8 cellular contexts compared by ENCODE assay signal in genomic region chr5:68215888-68216736, GRCh38. TPM values are rescaled to one million over a fixed set of nuclear protein-coding genes. Genes with fewer than 3 reads are reported as not detected.
DNase-seq lines count a peak whose midpoint lies in the region; ATAC-seq, FAIRE-seq and TF ChIP-seq lines count a peak whose summit lies in the region.

No MANE protein-coding gene starts in this region.

- 0 to 1% (median 0%) methylated on average over 61 to 80 of the region's 80 CpGs for WGBS in ovary, 3 donors
- WGBS in tibial nerve, 2 donors = 1 to 2% methylated on average over 55 to 62 of the region's 80 CpGs

- ATAC-seq in GM19467 (IDR thresholded peaks at IDR 0.05; ENCODE audit: unreplicated experiment) = peak; percentile 41

- TF ChIP-seq POLR2A in ovary (IDR thresholded peaks at IDR 0.05) = no peak
- peak in 1 of 2 donors; percentile 41 for TF ChIP-seq POLR2A in tibial nerve (IDR thresholded peaks at IDR 0.05)

- H3K27ac ChIP-seq in ovary (peak overlapping the region; percentile 70 to 97), tibial nerve (peak overlapping the region; percentile 91 to 98 (median 96))

- DNase-seq in COLO668 (lab: John Stamatoyannopoulos, UW; ENCODE audit: unreplicated experiment) = peak; percentile 84
- DNase-seq in HK-2 (ENCODE audit: unreplicated experiment) = peak; percentile 33
- peak; percentile 44 for DNase-seq in RCC 7860 (ENCODE audit: low spot score)
- DNase-seq in activated T-helper 1 cell treated with anti-CD3 and anti-CD28 coated beads, Interleukin-2, amount 50 U/mL, for 16 hours (ENCODE audit: low read depth in 1 of 2, low spot score in 1 of 2) = peak; percentile 13 to 44
- DNase-seq in frontal cortex (ENCODE audit: low spot score in 2 of 2) = peak; percentile 57 to 74
- DNase-seq in ovary = peak in 4 of 5 donors; percentile 46 to 65 (median 58)
- peak in 1 of 2 donors; percentile 30 for DNase-seq in tibial nerve (ENCODE audit: low spot score in 2 of 2)

- TF ChIP-seq EP300 in ovary (IDR thresholded peaks at IDR 0.05) (no peak), tibial nerve (IDR thresholded peaks at IDR 0.05) (peak in 1 of 2 donors; percentile 70)

- intact Hi-C loops in ovary (cut with DNase I) = loop anchor here in 3 of 4 donors (5.0 to 10.0 kb wide), 3 partner anchors 36 to 971 kb away; no protein-coding TSS in a partner anchor

- no peak for FAIRE-seq in RCC 7860 (lab: Jason Lieb, UNC)
- FAIRE-seq in frontal cortex (lab: Jason Lieb, UNC) = no peak

- H3K27me3 ChIP-seq in ovary (no peaks in the 10 kb centered on the region), tibial nerve (no peaks in the 10 kb centered on the region)

- peak overlapping the region; percentile 98 for H3K4me3 ChIP-seq in ovary
- H3K4me3 ChIP-seq in tibial nerve = peak overlapping the region; percentile 77 to 97 (median 94)

- no peak for TF ChIP-seq CTCF in ovary (IDR thresholded peaks at IDR 0.05)
- peak in 1 of 5 experiments; percentile 15 for TF ChIP-seq CTCF in tibial nerve (IDR thresholded peaks at IDR 0.05)

- H3K36me3 ChIP-seq in ovary (no peaks in the 10 kb centered on the region), tibial nerve (peaks cover 0 to 12% (median 0%) of the 10 kb centered on the region in 3 donors)

- no peaks in the 10 kb centered on the region for H3K9me3 ChIP-seq in ovary
- H3K9me3 ChIP-seq in tibial nerve = no peaks in the 10 kb centered on the region

- H3K4me1 ChIP-seq in ovary (ENCODE audit: insufficient read depth) (peaks cover 4% of the 10 kb centered on the region), tibial nerve (peaks cover 0 to 21% (median 6%) of the 10 kb centered on the region in 4 donors)

RNA-seq across cellular contexts. Expression of gene PIK3R1, which starts 0.6 kb away (rescaled TPM):
- total RNA-seq in frontal cortex (128 TPM), ovary (100 to 1,000 TPM in 3 of 7 donors, 10 to 100 TPM in 4; 59.5 to 206 (median 82.0) TPM), tibial nerve (100 to 1,000 TPM; 166 to 621 (median 433) TPM)
- 10 to 100 TPM; 25.2 to 78.2 TPM for polyA plus RNA-seq in ovary
